22 cellular contexts compared by ENCODE assay signal in genomic region chr4:137692205-137692604, GRCh38.
A peak's percentile ranks its signal among the peaks of the same experiment; 100 is the strongest.
DNase-seq lines count a peak whose midpoint lies in the region; ATAC-seq, FAIRE-seq and TF ChIP-seq lines count a peak whose summit lies in the region.
"Had no signal": no experiment of that assay in that cellular context is flagged by ENCODE, and none has a peak within 500 bp of the region (broad histone marks: within the 10 kb centered on the region; RNA-seq: fewer than 3 reads in every experiment).

No MANE protein-coding gene starts in this region.

- H3K27me3 ChIP-seq in bronchial epithelial cell (ENCODE audit: control insufficient read depth, insufficient read depth, low read length) (no peaks in the 10 kb centered on the region), smooth muscle cell (ENCODE audit: low read depth) (no peaks in the 10 kb centered on the region), breast epithelium (no peaks in the 10 kb centered on the region)
- H3K27me3 ChIP-seq: BE2C had no signal

- no peak for TF ChIP-seq CTCF in HEK293 (tag by site-specific recombination; IDR thresholded peaks at IDR 0.05)
- no peak for TF ChIP-seq CTCF in bronchial epithelial cell (IDR thresholded peaks at IDR 0.05; ENCODE audit: insufficient read depth, low read length, severe bottlenecking)
- no peak for TF ChIP-seq CTCF in nephron (IDR thresholded peaks at IDR 0.05; ENCODE audit: unreplicated experiment in 3 of 3)
- TF ChIP-seq CTCF in smooth muscle cell (IDR thresholded peaks at IDR 0.05; ENCODE audit: borderline replicate concordance, insufficient read depth, poor library complexity, severe bottlenecking): no peak
- no peak for TF ChIP-seq CTCF in breast epithelium (IDR thresholded peaks at IDR 0.05)
- no peak for TF ChIP-seq CTCF in nephron progenitor cell (IDR thresholded peaks at IDR 0.05)

- peak overlapping the region; percentile 33 for H2AFZ ChIP-seq in smooth muscle cell (ENCODE audit: low read depth)

- POLR2A ChIA-PET in HEK293 (lab: Yijun Ruan, JAX): no interaction called here

- H3K9me3 ChIP-seq in HEK293 (ENCODE audit: control insufficient read depth, insufficient read depth, low read depth, low read length) (no peaks in the 10 kb centered on the region), smooth muscle cell (replicated peaks; ENCODE audit: low read depth) (no peaks in the 10 kb centered on the region), breast epithelium (no peaks in the 10 kb centered on the region)
- H3K9me3 ChIP-seq: BE2C had no signal

- H3K4me1 Mint-ChIP-seq in nephron: peaks cover 28% of the 10 kb centered on the region
- peaks cover 16% of the 10 kb centered on the region for H3K4me1 Mint-ChIP-seq in nephron progenitor cell
- H3K4me1 Mint-ChIP-seq: CD4-positive, CD25-positive, alpha-beta regulatory T cell; CD8-positive, alpha-beta memory T cell had no signal

- FAIRE-seq in bronchial epithelial cell (lab: Jason Lieb, UNC): no peak
- FAIRE-seq: A204.1, GM12892, GM18507, H1 had no signal

- no peaks in the 10 kb centered on the region for H4K20me1 ChIP-seq in smooth muscle cell (ENCODE audit: low read depth)

- intact Hi-C loops in breast epithelium (cut with DNase I; ENCODE audit: low total_unique reads): no loop called here

- H3K27ac Mint-ChIP-seq in nephron (peak overlapping the region; percentile 14 to 74 (median 73)), nephron progenitor cell (no peak overlapping the region)
- H3K27ac Mint-ChIP-seq: CD4-positive, CD25-positive, alpha-beta regulatory T cell; CD8-positive, alpha-beta memory T cell; H9 had no signal

- H3K36me3 Mint-ChIP-seq in nephron (ENCODE audit: low read depth) (no peaks in the 10 kb centered on the region), nephron progenitor cell (ENCODE audit: low read depth) (no peaks in the 10 kb centered on the region)
- H3K36me3 Mint-ChIP-seq: CD4-positive, CD25-positive, alpha-beta regulatory T cell; CD8-positive, alpha-beta memory T cell had no signal

- H3K36me3 ChIP-seq in HEK293 (ENCODE audit: control insufficient read depth in 2 of 2, insufficient read depth in 1 of 2, low read length in 2 of 2): no peaks in the 10 kb centered on the region
- H3K36me3 ChIP-seq in bronchial epithelial cell (ENCODE audit: control insufficient read depth, insufficient read depth, low read length): no peaks in the 10 kb centered on the region
- H3K36me3 ChIP-seq in smooth muscle cell (ENCODE audit: low read depth): no peaks in the 10 kb centered on the region
- H3K36me3 ChIP-seq in breast epithelium: no peaks in the 10 kb centered on the region
- H3K36me3 ChIP-seq: BE2C had no signal

- ATAC-seq in GM21515 (IDR thresholded peaks at IDR 0.05; ENCODE audit: unreplicated experiment) (no peak), GM21423 (IDR thresholded peaks at IDR 0.05; ENCODE audit: unreplicated experiment) (no peak)

- no peak overlapping the region for H3K4me3 ChIP-seq in HEK293 (ENCODE audit: low read depth, low read length)
- no peak overlapping the region for H3K4me3 ChIP-seq in bronchial epithelial cell (ENCODE audit: low read depth, low read length)
- no peak overlapping the region for H3K4me3 ChIP-seq in smooth muscle cell
- H3K4me3 ChIP-seq in breast epithelium: no peak overlapping the region

- H3K9me3 Mint-ChIP-seq in nephron (peaks cover 3% of the 10 kb centered on the region), nephron progenitor cell (no peaks in the 10 kb centered on the region)
- H3K9me3 Mint-ChIP-seq: H9 had no signal

- no peak overlapping the region for H3K27ac ChIP-seq in HEK293 (ENCODE audit: extremely low read depth, low read depth, low read length)
- no peak overlapping the region for H3K27ac ChIP-seq in smooth muscle cell (ENCODE audit: low read depth)
- H3K27ac ChIP-seq in breast epithelium: no peak overlapping the region
- H3K27ac ChIP-seq: HL-60 had no signal

- no peaks in the 10 kb centered on the region for H3F3A ChIP-seq in smooth muscle cell (ENCODE audit: low read depth)

- H3K27me3 Mint-ChIP-seq in nephron (ENCODE audit: low read depth) (no peaks in the 10 kb centered on the region), nephron progenitor cell (ENCODE audit: low read depth, poor library complexity) (no peaks in the 10 kb centered on the region)
- H3K27me3 Mint-ChIP-seq: CD4-positive, CD25-positive, alpha-beta regulatory T cell; CD8-positive, alpha-beta memory T cell had no signal

- H3K4me1 ChIP-seq in HEK293 (ENCODE audit: control insufficient read depth, insufficient read depth, low read length) (no peaks in the 10 kb centered on the region), smooth muscle cell (ENCODE audit: low read depth) (no peaks in the 10 kb centered on the region), breast epithelium (no peaks in the 10 kb centered on the region)

- DNase-seq in bronchial epithelial cell (ENCODE audit: low read depth) (peak; percentile 21), smooth muscle cell (lab: John Stamatoyannopoulos, UW; ENCODE audit: unreplicated experiment) (no peak), breast epithelium (ENCODE audit: low spot score in 2 of 2) (no peak), nephron progenitor cell (no peak)
- DNase-seq: ACHN; BE2C; C1 segment of cervical spinal cord; CD4-positive, CD25-positive, alpha-beta regulatory T cell; CD8-positive, alpha-beta memory T cell; COR-L47; DMS153; GDM1; H9 had no signal

- H3K4me2 ChIP-seq in smooth muscle cell: no peak overlapping the region

- no peaks in the 10 kb centered on the region for H3K79me2 ChIP-seq in smooth muscle cell (ENCODE audit: low read depth)

- H3K9ac ChIP-seq in smooth muscle cell (ENCODE audit: low read depth): no peak overlapping the region

- no peak for TF ChIP-seq POLR2A in breast epithelium (IDR thresholded peaks at IDR 0.05)

- H3K4me3 Mint-ChIP-seq in nephron (no peak overlapping the region), nephron progenitor cell (no peak overlapping the region)
- H3K4me3 Mint-ChIP-seq: CD4-positive, CD25-positive, alpha-beta regulatory T cell; CD8-positive, alpha-beta memory T cell; H9 had no signal

- CTCF ChIA-PET in HEK293 (lab: Yijun Ruan, JAX): no interaction called here

TF ChIP-seq in HEK293, 187 proteins besides CTCF, POLR2A, EP300 and RAD21 (continues in another document):
- TF ChIP-seq ZNF76 (tag by site-specific recombination; IDR thresholded peaks at IDR 0.05; ENCODE audit: borderline replicate concordance, low read depth) (no peak), ZBTB6 (tag by site-specific recombination; IDR thresholded peaks at IDR 0.05) (no peak), PRDM6 (tag by site-specific recombination; IDR thresholded peaks at IDR 0.05) (peak; percentile 80), ZNF561 (tag by site-specific recombination; IDR thresholded peaks at IDR 0.05; ENCODE audit: borderline replicate concordance) (no peak), RBAK (tag by site-specific recombination; IDR thresholded peaks at IDR 0.05) (no peak), ZNF121 (tag by site-specific recombination; IDR thresholded peaks at IDR 0.05) (no peak), ZNF701 (tag by site-specific recombination; IDR thresholded peaks at IDR 0.05) (no peak), HOXD13 (CRISPR knock-in tag; IDR thresholded peaks at IDR 0.05; ENCODE audit: borderline replicate concordance) (no peak), ELK4 (IDR thresholded peaks at IDR 0.05; ENCODE audit: borderline replicate concordance, low read depth, low read length) (no peak), ATF2 (tag by site-specific recombination; IDR thresholded peaks at IDR 0.05; ENCODE audit: low read depth) (peak; percentile 25; the same call in 1 of the 2 replicates), FEZF1 (tag by site-specific recombination; IDR thresholded peaks at IDR 0.05) (peak; percentile 39; the same call in 1 of the 2 replicates), ZNF843 (tag by site-specific recombination; IDR thresholded peaks at IDR 0.05) (peak; percentile 66)
